In the genomic region with DNA sequence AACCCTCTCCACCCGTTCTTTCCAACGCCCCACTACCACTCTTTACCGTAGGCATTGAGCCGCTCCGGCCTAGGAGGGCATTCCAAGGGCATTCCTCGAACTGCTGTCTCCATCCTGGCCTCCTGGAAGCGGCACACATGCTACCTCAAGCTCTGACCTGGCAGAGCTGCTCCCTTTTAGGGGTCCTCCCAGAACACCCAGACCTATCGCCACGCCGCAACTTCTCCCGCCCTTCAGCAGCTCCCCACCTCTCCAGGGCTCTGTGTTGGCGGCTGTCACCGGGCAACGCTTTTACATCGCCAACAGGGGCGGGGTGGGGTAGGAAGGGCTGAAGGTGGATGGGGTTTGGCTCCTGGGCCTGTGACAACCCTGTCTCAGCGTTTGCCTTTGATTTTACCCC, we compare ENCODE assay signal across 1 cellular context.
TF ChIP-seq lines count a peak whose summit lies in the region.

No MANE protein-coding gene starts in this region.

TF ChIP-seq in HCT116, 20 proteins besides CTCF, POLR2A, EP300 and RAD21 (continued from another document):
- TF ChIP-seq REST (IDR thresholded peaks at IDR 0.05; ENCODE audit: low read depth): no peak
- no peak for TF ChIP-seq ZNF274 (IDR thresholded peaks at IDR 0.05; ENCODE audit: low read depth, low read length)
- no peak for TF ChIP-seq POLR2AphosphoS5 (IDR thresholded peaks at IDR 0.05; ENCODE audit: low read depth, low read length)
- TF ChIP-seq EGR1 (IDR thresholded peaks at IDR 0.05; ENCODE audit: low read depth): no peak
- TF ChIP-seq JUND (IDR thresholded peaks at IDR 0.05): no peak
- TF ChIP-seq ZFX (IDR thresholded peaks at IDR 0.05): no peak
- TF ChIP-seq CEBPB (IDR thresholded peaks at IDR 0.05; ENCODE audit: low read depth): no peak
- no peak for TF ChIP-seq FOSL1 (IDR thresholded peaks at IDR 0.05; ENCODE audit: low read depth)
- TF ChIP-seq SP1 (IDR thresholded peaks at IDR 0.05; ENCODE audit: low read depth): no peak
- no peak for TF ChIP-seq CBX3 (IDR thresholded peaks at IDR 0.05; ENCODE audit: low read depth)
- no peak for TF ChIP-seq MAX (IDR thresholded peaks at IDR 0.05)
TF ChIP-seq in HCT116: peak in this region for 0.
